ENCODE assay signal across 15 cellular contexts in the genomic region with DNA sequence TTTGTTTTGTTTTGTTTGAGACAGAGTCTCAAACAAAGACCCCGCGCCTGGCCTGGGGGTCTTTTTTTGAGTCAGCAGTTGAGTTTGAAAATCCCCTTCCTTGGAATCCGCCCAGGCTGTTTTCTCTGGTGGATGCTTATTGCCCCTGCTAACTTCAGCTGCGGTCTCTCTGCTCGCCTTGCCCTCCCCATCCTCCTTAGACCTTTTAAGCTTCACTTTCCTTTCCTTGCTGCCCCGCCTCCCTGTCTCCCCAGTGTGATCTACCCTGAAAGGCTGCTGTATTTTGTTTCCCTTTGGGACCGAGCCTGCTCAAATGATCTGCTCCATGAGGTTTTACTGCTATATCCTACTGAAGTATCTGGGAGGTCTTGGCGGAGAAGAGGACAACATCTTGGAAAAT. TPM values are rescaled to one million over a fixed set of nuclear protein-coding genes. Genes with fewer than 3 reads are reported as not detected.
DNase-seq lines count a peak whose midpoint lies in the region; ATAC-seq and TF ChIP-seq lines count a peak whose summit lies in the region.
"Had no signal": no experiment of that assay in that cellular context is flagged by ENCODE, and none has a peak within 500 bp of the region (broad histone marks: within the 10 kb centered on the region; RNA-seq: fewer than 3 reads in every experiment).

No MANE protein-coding gene starts in this region.

- CTCF ChIA-PET in CD8-positive, alpha-beta T cell (lab: Charles Lee): interaction anchor here (0.7 to 1.5 kb wide), 2 partner anchors 87 to 322 kb away, joined by 3 to 4 read pairs; no protein-coding TSS in a partner anchor
- CTCF ChIA-PET in T-cell (lab: Charles Lee): no interaction called here
- CTCF ChIA-PET in activated naive CD4-positive, alpha-beta T cell treated with anti-CD3 and anti-CD28 coated beads for 36 hours (lab: Charles Lee): interaction anchor here (0.6 kb wide), 2 partner anchors 73 to 196 kb away, joined by 3 read pairs; no protein-coding TSS in a partner anchor

- peak overlapping the region; percentile 48 for H3K4me3 Mint-ChIP-seq in CD8-positive, alpha-beta T cell
- H3K4me3 Mint-ChIP-seq in T-cell (peak overlapping the region; percentile 58 to 84 (median 59)), nephron (peak overlapping the region; percentile 34 to 53 (median 39))
- peak overlapping the region; percentile 54 for H3K4me3 Mint-ChIP-seq in activated naive CD4-positive, alpha-beta T cell treated with anti-CD3 and anti-CD28 coated beads for 36 hours
- H3K4me3 Mint-ChIP-seq: CD14-positive monocyte had no signal

- TF ChIP-seq CTCF in CD8-positive, alpha-beta T cell (IDR thresholded peaks at IDR 0.05): no peak
- TF ChIP-seq CTCF in nephron (IDR thresholded peaks at IDR 0.05; ENCODE audit: unreplicated experiment in 3 of 3): no peak

- no peak overlapping the region for H3K4me3 ChIP-seq in CD8-positive, alpha-beta T cell (ENCODE audit: low read depth, low read length)
- H3K4me3 ChIP-seq: breast epithelium, heart right ventricle, left lung, smooth muscle cell had no signal

- H3K36me3 Mint-ChIP-seq in CD8-positive, alpha-beta T cell: peaks cover 9% of the 10 kb centered on the region
- H3K36me3 Mint-ChIP-seq in T-cell: peaks cover 8% of the 10 kb centered on the region
- no peaks in the 10 kb centered on the region for H3K36me3 Mint-ChIP-seq in activated naive CD4-positive, alpha-beta T cell treated with anti-CD3 and anti-CD28 coated beads for 36 hours (ENCODE audit: low read depth)
- no peaks in the 10 kb centered on the region for H3K36me3 Mint-ChIP-seq in nephron (ENCODE audit: low read depth)
- H3K36me3 Mint-ChIP-seq: CD14-positive monocyte had no signal

- H3K27me3 Mint-ChIP-seq in CD8-positive, alpha-beta T cell (ENCODE audit: low read depth): no peaks in the 10 kb centered on the region
- H3K27me3 Mint-ChIP-seq in T-cell (no peaks in the 10 kb centered on the region), nephron (ENCODE audit: low read depth) (peaks cover 39% of the 10 kb centered on the region)
- H3K27me3 Mint-ChIP-seq in activated naive CD4-positive, alpha-beta T cell treated with anti-CD3 and anti-CD28 coated beads for 36 hours (ENCODE audit: low read depth): no peaks in the 10 kb centered on the region

- POLR2A ChIA-PET in CD8-positive, alpha-beta T cell (lab: Charles Lee): no interaction called here
- POLR2A ChIA-PET in T-cell (lab: Charles Lee): no interaction called here

- peak; percentile 54 for ATAC-seq in CD8-positive, alpha-beta T cell
- ATAC-seq in T-cell (replicated peaks in 1 of 4): peak; percentile 41 to 48 (median 44)
- no peak for ATAC-seq in GM19023 (IDR thresholded peaks at IDR 0.05; ENCODE audit: unreplicated experiment)
- ATAC-seq: heart right ventricle, left lung had no signal

- H3K36me3 ChIP-seq in CD8-positive, alpha-beta T cell (ENCODE audit: insufficient read depth, low read length): no peaks in the 10 kb centered on the region
- H3K36me3 ChIP-seq: breast epithelium, neutrophil had no signal

- peak in 3 of 7 experiments; percentile 16 to 36 (median 33) for DNase-seq in CD8-positive, alpha-beta T cell
- DNase-seq in T-cell (peak in 12 of 34 experiments; percentile 5 to 31 (median 15)), SIG-M5 treated with dmso at 0.1 percent for 504 hours (lab: John Stamatoyannopoulos, UW; ENCODE audit: unreplicated experiment) (no peak), NCI-H345 (lab: John Stamatoyannopoulos, UW) (no peak), NCI-H2227 treated with DMSO at 0.1 percent for 48 hours (lab: John Stamatoyannopoulos, UW) (no peak)
- peak; percentile 54 for DNase-seq in activated naive CD4-positive, alpha-beta T cell treated with anti-CD3 and anti-CD28 coated beads for 36 hours
- DNase-seq: heart right ventricle, Kasumi-1, left lung had no signal

- no peak overlapping the region for H3K27ac ChIP-seq in CD8-positive, alpha-beta T cell (ENCODE audit: low read depth, low read length)
- H3K27ac ChIP-seq: breast epithelium, left lung, neutrophil had no signal

- H3K27me3 ChIP-seq in CD8-positive, alpha-beta T cell (ENCODE audit: insufficient read depth, low read length): no peaks in the 10 kb centered on the region
- H3K27me3 ChIP-seq: breast epithelium, heart right ventricle, left lung, neutrophil had no signal

- H3K9me3 Mint-ChIP-seq in CD8-positive, alpha-beta T cell: no peaks in the 10 kb centered on the region
- no peaks in the 10 kb centered on the region for H3K9me3 Mint-ChIP-seq in T-cell
- H3K9me3 Mint-ChIP-seq in activated naive CD4-positive, alpha-beta T cell treated with anti-CD3 and anti-CD28 coated beads for 36 hours: no peaks in the 10 kb centered on the region
- H3K9me3 Mint-ChIP-seq in nephron: no peaks in the 10 kb centered on the region

- no peaks in the 10 kb centered on the region for H3K9me3 ChIP-seq in CD8-positive, alpha-beta T cell (ENCODE audit: low read length)
- H3K9me3 ChIP-seq: breast epithelium, heart right ventricle, left lung, neutrophil had no signal

- H3K4me1 ChIP-seq in CD8-positive, alpha-beta T cell (ENCODE audit: insufficient read depth, low read length): peaks cover 28% of the 10 kb centered on the region

- H3K4me1 Mint-ChIP-seq in CD8-positive, alpha-beta T cell (ENCODE audit: low read depth): peaks cover 41% of the 10 kb centered on the region
- H3K4me1 Mint-ChIP-seq in T-cell (peaks cover 47 to 61% (median 52%) of the 10 kb centered on the region in 3 donors), nephron (peaks cover 4% of the 10 kb centered on the region)
- H3K4me1 Mint-ChIP-seq in activated naive CD4-positive, alpha-beta T cell treated with anti-CD3 and anti-CD28 coated beads for 36 hours (ENCODE audit: low read depth): peaks cover 28% of the 10 kb centered on the region

- H3K27ac Mint-ChIP-seq in CD8-positive, alpha-beta T cell: peak overlapping the region; percentile 66
- H3K27ac Mint-ChIP-seq in T-cell (peak overlapping the region; percentile 65 to 84), nephron (no peak overlapping the region)
- H3K27ac Mint-ChIP-seq in activated naive CD4-positive, alpha-beta T cell treated with anti-CD3 and anti-CD28 coated beads for 36 hours: no peak overlapping the region

- intact Hi-C loops in CD8-positive, alpha-beta T cell (cut with DNase I, micrococcal nuclease): no loop called here
- intact Hi-C loops in activated naive CD4-positive, alpha-beta T cell treated with anti-CD3 and anti-CD28 coated beads for 36 hours (cut with micrococcal nuclease): loop anchor here (5.0 kb wide), 1 partner anchor 375 kb away; no protein-coding TSS in a partner anchor

RNA-seq across cellular contexts. Expression of a gene that starts 2.5 kb away (rescaled TPM):
- total RNA-seq in CD8-positive, alpha-beta T cell: 1 to 10 TPM; 2.0 to 2.9 TPM
- total RNA-seq in T-cell: 1 to 10 TPM; 2.8 to 6.0 (median 4.7) TPM
- 10 to 100 TPM; 13.4 to 13.9 TPM for total RNA-seq in activated naive CD4-positive, alpha-beta T cell treated with anti-CD3 and anti-CD28 coated beads for 36 hours

RNA-seq across cellular contexts. Expression of a gene that starts 41.9 kb away (rescaled TPM):
- 1 to 10 TPM; 1.3 to 1.4 TPM for total RNA-seq in CD8-positive, alpha-beta T cell
- 1 to 10 TPM; 1.5 to 3.3 (median 2.6) TPM for total RNA-seq in T-cell
- total RNA-seq in activated naive CD4-positive, alpha-beta T cell treated with anti-CD3 and anti-CD28 coated beads for 36 hours: under 1 TPM in 1 of 2 experiments, not detected in 1; 0.25 TPM

Comparison
In these comparisons a context has a peak if more than half of its experiments do, and no peak if none do; other contexts are left out.
1. H3K27ac Mint-ChIP-seq: peak in CD8-positive, alpha-beta T cell (single experiment) and T-cell (2 of 2); none in activated naive CD4-positive, alpha-beta T cell treated with anti-CD3 and anti-CD28 coated beads for 36 hours (single experiment) and nephron (0 of 3).
2. CTCF ChIA-PET loops: an anchor here in CD8-positive, alpha-beta T cell (0.7 to 1.5 kb wide) and activated naive CD4-positive, alpha-beta T cell treated with anti-CD3 and anti-CD28 coated beads for 36 hours (0.6 kb wide); none called in T-cell.
3. Peak in every context shown above with its lines, with median percentiles within 50 percentile points of each other: H3K4me3 Mint-ChIP-seq.